Comparison of ENCODE assay signal across 8 cellular contexts in the genomic region with DNA sequence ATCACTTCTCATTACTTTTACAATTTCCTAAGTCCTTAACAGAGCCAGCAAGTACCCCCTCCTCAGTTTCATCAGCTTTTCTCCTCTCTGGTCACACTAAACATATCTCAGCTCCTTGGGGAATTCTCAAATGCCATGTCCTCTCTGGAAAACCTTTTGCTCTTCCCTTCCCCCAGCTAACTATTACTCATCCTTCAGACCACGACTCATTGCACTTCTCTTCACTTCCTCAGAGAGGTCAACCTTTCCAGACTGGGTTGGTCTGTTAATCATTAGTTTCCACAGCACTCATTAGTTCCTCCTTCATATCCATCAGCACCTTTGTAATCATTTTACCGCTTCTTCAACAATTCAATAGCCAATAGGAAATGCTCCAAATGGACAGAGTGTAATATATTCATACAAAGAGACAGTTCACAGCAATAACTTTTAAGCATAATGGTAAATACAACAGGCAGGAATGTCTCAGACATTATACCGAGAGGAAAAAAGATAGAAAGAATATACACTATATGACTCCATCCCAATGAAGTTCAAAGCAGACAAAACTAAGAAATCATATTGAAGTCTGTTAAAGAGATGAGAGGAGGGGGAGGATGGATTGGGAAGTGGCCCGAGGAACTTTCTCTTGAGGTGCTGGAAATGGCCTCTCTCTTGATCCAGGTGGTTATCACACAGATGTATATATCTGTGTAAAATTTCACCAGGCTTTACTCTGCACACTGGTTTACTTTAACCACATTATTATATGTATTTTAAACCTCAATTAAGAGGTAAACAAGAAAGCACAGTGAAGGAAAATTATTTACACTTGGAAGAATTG. TPM values are rescaled to one million over a fixed set of nuclear protein-coding genes. Genes with fewer than 3 reads are reported as not detected.
A peak's percentile ranks its signal among the peaks of the same experiment; 100 is the strongest.
DNase-seq lines count a peak whose midpoint lies in the region; ATAC-seq and TF ChIP-seq lines count a peak whose summit lies in the region.

No MANE protein-coding gene starts in this region.

- H3K4me1 Mint-ChIP-seq in naive thymus-derived CD8-positive, alpha-beta T cell, result peaks cover 5 to 12% (median 8%) of the 10 kb centered on the region in 4 donors

- H3K9me3 Mint-ChIP-seq in naive thymus-derived CD8-positive, alpha-beta T cell, result no peaks in the 10 kb centered on the region

- H3K27ac ChIP-seq in ACC112 (ENCODE audit: low read depth, low read length) (peak overlapping the region; percentile 32; the same call in 1 of the 2 replicates), brain microvascular endothelial cell (peak overlapping the region; percentile 44)

- peaks cover 8% of the 10 kb centered on the region for H3K79me2 ChIP-seq in ACC112 (ENCODE audit: control insufficient read depth, insufficient read depth, low read length, unreplicated experiment)

- H2AFZ ChIP-seq in ACC112 (ENCODE audit: low read length, unreplicated experiment), result no peak overlapping the region

- no peak for TF ChIP-seq CTCF in brain microvascular endothelial cell (IDR thresholded peaks at IDR 0.05; ENCODE audit: low read depth, low read length, missing control alignments)

- no peak overlapping the region for H3K4me3 Mint-ChIP-seq in naive thymus-derived CD8-positive, alpha-beta T cell

- peak; percentile 99 for ATAC-seq in GM19463 (IDR thresholded peaks at IDR 0.05; ENCODE audit: unreplicated experiment)
- ATAC-seq in HG03442 (IDR thresholded peaks at IDR 0.05; ENCODE audit: unreplicated experiment), result peak; percentile 95
- no peak for ATAC-seq in naive thymus-derived CD8-positive, alpha-beta T cell

- peaks cover 20 to 63% (median 41%) of the 10 kb centered on the region in 3 donors for H3K36me3 Mint-ChIP-seq in naive thymus-derived CD8-positive, alpha-beta T cell

- H3K4me1 ChIP-seq in ACC112 (ENCODE audit: control insufficient read depth, insufficient read depth, low read length, unreplicated experiment), result peaks cover 20% of the 10 kb centered on the region

- POLR2A ChIA-PET in naive thymus-derived CD8-positive, alpha-beta T cell (lab: Charles Lee), result no interaction called here

- H3K27me3 ChIP-seq in ACC112 (ENCODE audit: insufficient read depth, low read length), result no peaks in the 10 kb centered on the region
- H3K27me3 ChIP-seq in brain microvascular endothelial cell (replicated peaks), result no peaks in the 10 kb centered on the region

- H3K27me3 Mint-ChIP-seq in naive thymus-derived CD8-positive, alpha-beta T cell, result no peaks in the 10 kb centered on the region

- peak overlapping the region in 1 of 10 donors; percentile 25 for H3K27ac Mint-ChIP-seq in naive thymus-derived CD8-positive, alpha-beta T cell

- in situ Hi-C loops in brain microvascular endothelial cell (cut with HindIII; ENCODE audit: low pct_ligation_motif_present, low sequenced_read_pairs), result no loop called here

- DNase-seq in brain microvascular endothelial cell, result peak; percentile 59
- DNase-seq in stromal cell of bone marrow (ENCODE audit: low read depth), result peak; percentile 41
- no peak for DNase-seq in COR-L47 (lab: John Stamatoyannopoulos, UW)
- DNase-seq in NCI-H1048 (lab: John Stamatoyannopoulos, UW), result no peak
- DNase-seq in naive thymus-derived CD8-positive, alpha-beta T cell, result no peak

- H3K4me3 ChIP-seq in ACC112 (ENCODE audit: low read depth, low read length) (no peak overlapping the region; the same call in 1 of the 2 replicates), brain microvascular endothelial cell (ENCODE audit: low read depth, low read length) (no peak overlapping the region)

- H3K36me3 ChIP-seq in ACC112 (ENCODE audit: insufficient read depth, low read length), result peaks cover 41% of the 10 kb centered on the region
- no peaks in the 10 kb centered on the region for H3K36me3 ChIP-seq in brain microvascular endothelial cell (replicated peaks)

RNA-seq across cellular contexts. Expression of a gene that starts 39.6 kb away (rescaled TPM):
- total RNA-seq in naive thymus-derived CD8-positive, alpha-beta T cell, result 10 to 100 TPM; 49.0 to 50.4 TPM
- 10 to 100 TPM; 18.4 to 26.5 (median 22.3) TPM for polyA plus RNA-seq in naive thymus-derived CD8-positive, alpha-beta T cell

RNA-seq across cellular contexts. Expression of a gene that starts 56.2 kb away (rescaled TPM):
- total RNA-seq in naive thymus-derived CD8-positive, alpha-beta T cell, result under 1 TPM; 0.08 to 0.34 TPM
- polyA plus RNA-seq in naive thymus-derived CD8-positive, alpha-beta T cell, result under 1 TPM in 1 of 3 donors, not detected in 2; 0.32 TPM

Comparison
In these comparisons a context has a peak if more than half of its experiments do, and no peak if none do; other contexts are left out.
1. ATAC-seq: peak in GM19463 (single experiment) and HG03442 (single experiment); none in naive thymus-derived CD8-positive, alpha-beta T cell (0 of 2).
2. DNase-seq: peak in brain microvascular endothelial cell (single experiment) and stromal cell of bone marrow (single experiment); none in COR-L47 (single experiment), NCI-H1048 (single experiment) and naive thymus-derived CD8-positive, alpha-beta T cell (0 of 10).